ENCODE assay signal across 1 cellular context in genomic region chr12:4538207-4539160, GRCh38.
TF ChIP-seq lines count a peak whose summit lies in the region.

Gene RAD51AP1 (plus strand): TSS chr12:4538890. CDS start chr12:4538940, 50 bp downstream.

TF ChIP-seq in H1, 55 proteins besides CTCF, POLR2A, EP300 and RAD21 (continued from another document):
- TF ChIP-seq CREB1 (IDR thresholded peaks at IDR 0.05) (peak; percentile 75; the same call in 1 of the 2 replicates), USF2 (IDR thresholded peaks at IDR 0.05; ENCODE audit: low read length) (no peak), CBX8 (IDR thresholded peaks at IDR 0.05; ENCODE audit: borderline replicate concordance, low read depth, low read length) (no peak), E2F6 (IDR thresholded peaks at IDR 0.05) (peak; percentile 98), SIRT6 (IDR thresholded peaks at IDR 0.05; ENCODE audit: low read length) (no peak), GABPA (IDR thresholded peaks at IDR 0.05; ENCODE audit: borderline replicate concordance, insufficient read depth, low read length) (peak; percentile 92; the same call in 1 of the 2 replicates), HDAC2 (IDR thresholded peaks at IDR 0.05; ENCODE audit: borderline replicate concordance in 1 of 2, low read depth in 2 of 2, low read length in 2 of 2) (peak in 1 of 2 experiments; percentile 97; a peak in 2 of 4 replicates), POLR2AphosphoS5 (IDR thresholded peaks at IDR 0.05; ENCODE audit: low read depth, low read length) (peak; percentile 80; the same call in 1 of the 2 replicates), KDM1A (IDR thresholded peaks at IDR 0.05; ENCODE audit: borderline replicate concordance, low read length) (0 out of 2 replicates have a peak, but pooled peaks have one; percentile 12), GTF2F1 (IDR thresholded peaks at IDR 0.05; ENCODE audit: borderline replicate concordance, low read depth, low read length) (no peak), EGR1 (IDR thresholded peaks at IDR 0.05; ENCODE audit: borderline replicate concordance, low read depth, low read length) (no peak; the same call in 1 of the 2 replicates), CTBP2 (IDR thresholded peaks at IDR 0.05; ENCODE audit: borderline replicate concordance, insufficient read depth, insufficient read length, low read length) (no peak), JUND (IDR thresholded peaks at IDR 0.05; ENCODE audit: low read length) (no peak), EZH2 (IDR thresholded peaks at IDR 0.05; ENCODE audit: low read depth, low read length, severe bottlenecking) (no peak), CHD7 (IDR thresholded peaks at IDR 0.05; ENCODE audit: insufficient replicate concordance, low read length) (no peak), CHD1 (IDR thresholded peaks at IDR 0.05; ENCODE audit: low read depth, low read length) (no peak), ATF2 (IDR thresholded peaks at IDR 0.05; ENCODE audit: low read length) (peak; percentile 85), PHF8 (conservative IDR thresholded peaks at IDR 0.05; ENCODE audit: low read depth, low read length) (peak; percentile 70), SP4 (IDR thresholded peaks at IDR 0.05; ENCODE audit: low read length) (peak; percentile 89)
